14 cellular contexts compared by ENCODE assay signal in the genomic region with DNA sequence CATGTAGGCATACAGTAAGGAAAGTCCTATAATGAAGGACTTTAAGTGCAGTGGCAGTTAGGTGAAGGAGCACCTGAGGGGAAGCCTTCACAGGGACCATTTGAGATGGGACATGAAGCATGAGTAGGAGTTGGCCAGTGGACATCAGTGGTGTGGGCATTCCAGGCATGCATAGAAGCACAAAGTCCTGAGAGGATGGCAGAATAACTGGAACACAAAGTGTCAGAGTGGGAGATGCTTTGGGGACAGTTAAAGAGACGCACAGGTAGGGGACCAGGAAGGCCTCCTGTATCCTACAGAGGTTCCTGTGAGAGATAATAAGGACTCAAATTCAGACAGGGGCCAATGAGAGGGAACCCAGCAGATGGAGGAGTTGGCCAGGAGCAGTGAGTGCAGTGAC. TPM values are rescaled to one million over a fixed set of nuclear protein-coding genes. Genes with fewer than 3 reads are reported as not detected.
DNase-seq lines count a peak whose midpoint lies in the region; ATAC-seq, FAIRE-seq and TF ChIP-seq lines count a peak whose summit lies in the region.
"Had no signal": no experiment of that assay in that cellular context is flagged by ENCODE, and none has a peak within 500 bp of the region (broad histone marks: within the 10 kb centered on the region; RNA-seq: fewer than 3 reads in every experiment).

No MANE protein-coding gene starts in this region.

- H3K27me3 Mint-ChIP-seq in activated CD4-positive, alpha-beta T cell treated with anti-CD3 and anti-CD28 coated beads for 36 hours = no peaks in the 10 kb centered on the region

- no peak overlapping the region for H2BK120ac ChIP-seq in H1 (replicated peaks; ENCODE audit: low read depth, low read length)

- H3K36me3 ChIP-seq in OCI-LY3 (replicated peaks; ENCODE audit: low read depth, low read length) (peaks cover 5% of the 10 kb centered on the region), H1 (ENCODE audit: control insufficient read depth in 2 of 4, insufficient read depth in 4 of 4, low read length in 3 of 4) (no peaks in the 10 kb centered on the region; a peak in 1 of 8 replicates), sigmoid colon (no peaks in the 10 kb centered on the region)
- H3K36me3 ChIP-seq: left lung had no signal

- no peaks in the 10 kb centered on the region for H3K23me2 ChIP-seq in H1 (ENCODE audit: low read depth, low read length)

- TF ChIP-seq POLR2A in H1 (IDR thresholded peaks at IDR 0.05; ENCODE audit: control extremely low read depth in 1 of 2, low read depth in 2 of 2, low read length in 2 of 2) (no peak), sigmoid colon (IDR thresholded peaks at IDR 0.05) (no peak)

- H3K18ac ChIP-seq in H1 (ENCODE audit: extremely low read depth, low read length) = no peak overlapping the region

- FAIRE-seq in H1 (lab: Jason Lieb, UNC) = no peak

- WGBS in H1 (ENCODE audit: extremely low coverage in 1 of 2, insufficient coverage in 1 of 2, insufficient read length in 1 of 2, insufficient replicate concordance in 2 of 2, low coverage in 1 of 2, low lambda C conversion rate in 2 of 2, missing lambda C conversion rate in 1 of 2), 2 experiments = 100% methylated on average over 1 of the region's 1 CpG; no CpG with 5 or more reads in 1 of the 2 experiments
- 96 to 97% methylated on average over 1 of the region's 1 CpG for WGBS in sigmoid colon, 2 donors

- peak overlapping the region; percentile 27 for H3K4me3 Mint-ChIP-seq in activated CD4-positive, alpha-beta T cell treated with anti-CD3 and anti-CD28 coated beads for 36 hours

- H2AK5ac ChIP-seq in H1 (ENCODE audit: low read depth, low read length) = no peak overlapping the region

- no peak for TF ChIP-seq CTCF in OCI-LY3 (IDR thresholded peaks at IDR 0.05; ENCODE audit: low read depth, low read length)
- no peak for TF ChIP-seq CTCF in H1 (IDR thresholded peaks at IDR 0.05; ENCODE audit: control extremely low read depth in 1 of 3, insufficient read depth in 1 of 3, low read depth in 1 of 3, low read length in 3 of 3)
- TF ChIP-seq CTCF in sigmoid colon (IDR thresholded peaks at IDR 0.05) = no peak

- H3K9me3 ChIP-seq in OCI-LY3 (ENCODE audit: insufficient read depth, low read length) = no peaks in the 10 kb centered on the region
- peaks cover 0 to 1% of the 10 kb centered on the region in 2 experiments; a peak in 1 of 4 replicates for H3K9me3 ChIP-seq in H1 (ENCODE audit: insufficient read depth in 2 of 2, low read depth in 1 of 2, low read length in 1 of 2)
- no peaks in the 10 kb centered on the region for H3K9me3 ChIP-seq in sigmoid colon
- H3K9me3 ChIP-seq: left lung, psoas muscle had no signal

- 0 out of 2 replicates have a peak, but pooled peaks cover 4% of the 10 kb centered on the region for H3K27me3 ChIP-seq in OCI-LY3 (ENCODE audit: low read depth, low read length)
- H3K27me3 ChIP-seq in H1 (replicated peaks in 1 of 4; ENCODE audit: control insufficient read depth in 3 of 4, extremely low read depth in 1 of 4, insufficient read depth in 3 of 4, low read length in 3 of 4) = peaks cover 0 to 2% (median 0%) of the 10 kb centered on the region in 4 experiments; a peak in 1 of 7 replicates
- H3K27me3 ChIP-seq in sigmoid colon = no peaks in the 10 kb centered on the region
- H3K27me3 ChIP-seq: left lung had no signal

- H3K4me2 ChIP-seq in OCI-LY3 (ENCODE audit: low read length) (peak overlapping the region; percentile 59), H1 (ENCODE audit: insufficient read depth in 1 of 2, low read depth in 2 of 2, low read length in 2 of 2) (no peak overlapping the region)

- POLR2A ChIA-PET in activated CD4-positive, alpha-beta T cell treated with anti-CD3 and anti-CD28 coated beads for 36 hours (lab: Charles Lee) = no interaction called here
- POLR2A ChIA-PET in H1 (lab: Charles Lee; ENCODE audit: partially characterized antibody) = no interaction called here

- H3K79me2 ChIP-seq in OCI-LY3 (ENCODE audit: low read length) (no peaks in the 10 kb centered on the region; the same call in 1 of the 2 replicates), H1 (ENCODE audit: control insufficient read depth in 1 of 2, insufficient read depth in 2 of 2, low read length in 2 of 2) (no peaks in the 10 kb centered on the region)

- CTCF ChIA-PET in activated CD4-positive, alpha-beta T cell treated with anti-CD3 and anti-CD28 coated beads for 36 hours (lab: Charles Lee) = interaction anchor here (0.6 to 1.0 kb wide), 2 partner anchors 108 to 109 kb away, joined by 3 to 4 read pairs; a partner anchor contains a TSS
- CTCF ChIA-PET in H1 (lab: Charles Lee; ENCODE audit: partially characterized antibody) = interaction anchor here (1.2 kb wide), 1 partner anchor 10 kb away, joined by 5 read pairs; no protein-coding TSS in a partner anchor

- H3K27ac ChIP-seq in OCI-LY3 (ENCODE audit: low read length) (no peak overlapping the region), H1 (ENCODE audit: low read depth, low read length) (no peak overlapping the region), sigmoid colon (no peak overlapping the region)
- H3K27ac ChIP-seq: left lung, psoas muscle had no signal

- H2BK15ac ChIP-seq in H1 (ENCODE audit: low read length) = no peak overlapping the region

- H3K4me3 ChIP-seq in OCI-LY3 (ENCODE audit: low read length) = peak overlapping the region; percentile 40
- H3K4me3 ChIP-seq in H1 (ENCODE audit: extremely low read depth in 1 of 4, insufficient read depth in 2 of 4, low read depth in 3 of 4, low read length in 4 of 4) = no peak overlapping the region
- no peak overlapping the region for H3K4me3 ChIP-seq in sigmoid colon
- H3K4me3 ChIP-seq: left lung, psoas muscle had no signal

- H3K9me3 Mint-ChIP-seq in activated CD4-positive, alpha-beta T cell treated with anti-CD3 and anti-CD28 coated beads for 36 hours (ENCODE audit: low read depth) = no peaks in the 10 kb centered on the region

- H4K20me1 ChIP-seq in OCI-LY3 (ENCODE audit: insufficient read depth, low read length) (0 out of 2 replicates have a peak, but pooled peaks cover 3% of the 10 kb centered on the region), H1 (replicated peaks in 1 of 2; ENCODE audit: control insufficient read depth in 1 of 2, insufficient read depth in 2 of 2, low read length in 2 of 2) (peaks cover 0 to 1% of the 10 kb centered on the region in 2 experiments)

- H4K8ac ChIP-seq in H1 (ENCODE audit: extremely low read depth, insufficient read depth, low read length) = no peak overlapping the region

- no peak for TF ChIP-seq RAD21 in H1 (IDR thresholded peaks at IDR 0.05 in 1 of 2, conservative IDR thresholded peaks at IDR 0.05 in 1 of 2; ENCODE audit: low read depth in 2 of 2, low read length in 2 of 2)

- H3K4me1 Mint-ChIP-seq in activated CD4-positive, alpha-beta T cell treated with anti-CD3 and anti-CD28 coated beads for 36 hours = peaks cover 95% of the 10 kb centered on the region

- H3K4ac ChIP-seq in H1 (replicated peaks; ENCODE audit: insufficient read length, low read depth, low read length) = no peak overlapping the region

- H2BK12ac ChIP-seq in H1 (ENCODE audit: low read depth, low read length) = no peak overlapping the region

- TF ChIP-seq EP300 in H1 (IDR thresholded peaks at IDR 0.05; ENCODE audit: borderline replicate concordance in 1 of 2, low read depth in 2 of 2, low read length in 2 of 2) = no peak
- no peak for TF ChIP-seq EP300 in sigmoid colon (IDR thresholded peaks at IDR 0.05)

- no peak overlapping the region for H3K23ac ChIP-seq in H1 (ENCODE audit: insufficient read length)

- no peaks in the 10 kb centered on the region for H3K79me1 ChIP-seq in H1 (ENCODE audit: low read depth, low read length)

- H2BK5ac ChIP-seq in H1 (ENCODE audit: low read depth, low read length) = no peak overlapping the region

- H3K36me3 Mint-ChIP-seq in activated CD4-positive, alpha-beta T cell treated with anti-CD3 and anti-CD28 coated beads for 36 hours (ENCODE audit: low read depth) = peaks cover 2% of the 10 kb centered on the region

- no peak overlapping the region for H2AFZ ChIP-seq in OCI-LY3 (ENCODE audit: low read depth, low read length)
- H2AFZ ChIP-seq in H1 (ENCODE audit: low read length) = no peak overlapping the region

- H3K14ac ChIP-seq in H1 (ENCODE audit: insufficient read length) = no peak overlapping the region

- no peak overlapping the region for H2BK20ac ChIP-seq in H1 (ENCODE audit: low read length)

- H4K91ac ChIP-seq in H1 (replicated peaks; ENCODE audit: insufficient read length, low read length) = no peak overlapping the region

- intact Hi-C loops in activated CD4-positive, alpha-beta T cell treated with anti-CD3 and anti-CD28 coated beads for 36 hours (cut with DNase I, micrococcal nuclease) = loop anchor here (1.0 to 10.0 kb wide), 12 partner anchors 13 to 911 kb away; a partner anchor contains a TSS
- intact Hi-C loops in sigmoid colon (cut with DNase I) = no loop called here

- peak overlapping the region; percentile 12 for H4K5ac ChIP-seq in H1 (ENCODE audit: insufficient read length, low read depth, low read length)

- peak; percentile 1 for ATAC-seq in activated CD4-positive, alpha-beta T cell treated with anti-CD3 and anti-CD28 coated beads for 36 hours
- ATAC-seq in GM18909 (IDR thresholded peaks at IDR 0.05; ENCODE audit: poor library complexity, unreplicated experiment) (peak; percentile 7), GM21619 (IDR thresholded peaks at IDR 0.05; ENCODE audit: unreplicated experiment) (no peak)
- ATAC-seq: left lung, psoas muscle, Right ventricle myocardium inferior had no signal

- H3K56ac ChIP-seq in H1 (replicated peaks; ENCODE audit: insufficient read length, low read depth, low read length) = no peak overlapping the region

- H3K27ac Mint-ChIP-seq in activated CD4-positive, alpha-beta T cell treated with anti-CD3 and anti-CD28 coated beads for 36 hours = peak overlapping the region; percentile 84

- H3K4me1 ChIP-seq in OCI-LY3 (ENCODE audit: low read length) = peaks cover 65% of the 10 kb centered on the region
- H3K4me1 ChIP-seq in H1 (replicated peaks in 1 of 4; ENCODE audit: control insufficient read depth in 3 of 4, insufficient read depth in 4 of 4, low read length in 3 of 4) = no peaks in the 10 kb centered on the region
- peaks cover 0 to 22% (median 17%) of the 10 kb centered on the region in 4 donors for H3K4me1 ChIP-seq in sigmoid colon
- H3K4me1 ChIP-seq: psoas muscle had no signal

- peak; percentile 17 for DNase-seq in activated CD4-positive, alpha-beta T cell treated with anti-CD3 and anti-CD28 coated beads for 36 hours
- no peak for DNase-seq in activated CD4-positive, alpha-beta T cell treated with anti-CD3 and anti-CD28 coated beads, Interleukin-2, amount 50 U/mL, for 48 hours
- no peak for DNase-seq in H1 (ENCODE audit: low read depth in 1 of 2, low spot score in 2 of 2)
- DNase-seq in NCI-H345 (lab: John Stamatoyannopoulos, UW) = no peak
- DNase-seq in sigmoid colon = no peak
- DNase-seq: activated CD4-positive, alpha-beta T cell treated with anti-CD3 and anti-CD28 coated beads, Interleukin-2, amount 50 U/mL, for 4 hours; EL; left lung; NCI-H1092; psoas muscle had no signal

- no peak overlapping the region for H3K9ac ChIP-seq in OCI-LY3 (ENCODE audit: low read length)
- H3K9ac ChIP-seq in H1 (replicated peaks in 1 of 4; ENCODE audit: extremely low read depth in 1 of 4, low read depth in 3 of 4, low read length in 3 of 4) = no peak overlapping the region

RNA-seq across cellular contexts. Expression of a gene that starts 26.4 kb away (rescaled TPM):
- 1 to 10 TPM; 2.2 to 3.6 TPM for total RNA-seq in activated CD4-positive, alpha-beta T cell treated with anti-CD3 and anti-CD28 coated beads for 36 hours
- total RNA-seq in H1 (2021; fragmentation: NEBNext Ultra II Directional; extraction: Animal tissue kit (Norgen Biotek cat#: 25700)) = 14.7 and 16.4 TPM in 2 replicates
- 10.5 and 12.3 TPM in 2 replicates for polyA plus RNA-seq in H1 (2011; rRNA removed)
- 19.7 TPM for polyA plus RNA-seq in H1 (2011; cell fraction: cytosol; rRNA removed)
- polyA plus RNA-seq in H1 (2011; cell fraction: nucleus; rRNA removed) = 38.5 TPM
- 15.0 to 25.1 TPM (median 18.8 TPM) in 4 replicates for polyA plus RNA-seq in H1 (2012, experiment 1 of 2)
- polyA plus RNA-seq in H1 (2012, experiment 2 of 2) = 1.2 TPM
- 12.9 TPM for polyA plus RNA-seq in H1 (2013, experiment 1 of 2)
- polyA plus RNA-seq in H1 (2013, experiment 2 of 2) = 10.6 TPM
- 17.6 and 26.1 TPM in 2 replicates for polyA minus RNA-seq in H1 (2011; rRNA and poly(A)+ RNA removed)
- 8.2 TPM for polyA minus RNA-seq in H1 (2011; cell fraction: cytosol; rRNA and poly(A)+ RNA removed)
- polyA minus RNA-seq in H1 (2011; cell fraction: nucleus; rRNA and poly(A)+ RNA removed) = 36.1 TPM
- total RNA-seq in sigmoid colon = 10 to 100 TPM; 15.9 to 38.5 (median 19.1) TPM
- 1 to 10 TPM; 1.8 to 6.9 (median 2.4) TPM for polyA plus RNA-seq in sigmoid colon

RNA-seq across cellular contexts. Expression of a gene that starts 31.8 kb away (rescaled TPM):
- 1 to 10 TPM; 9.0 to 9.1 TPM for total RNA-seq in activated CD4-positive, alpha-beta T cell treated with anti-CD3 and anti-CD28 coated beads for 36 hours
- total RNA-seq in H1 (2021; fragmentation: NEBNext Ultra II Directional; extraction: Animal tissue kit (Norgen Biotek cat#: 25700)) = 9.1 and 9.6 TPM in 2 replicates
- 7.6 and 9.7 TPM in 2 replicates for polyA plus RNA-seq in H1 (2011; rRNA removed)
- polyA plus RNA-seq in H1 (2011; cell fraction: cytosol; rRNA removed) = 7.1 TPM
- 6.6 TPM for polyA plus RNA-seq in H1 (2011; cell fraction: nucleus; rRNA removed)
- polyA plus RNA-seq in H1 (2012, experiment 1 of 2) = 5.6 to 6.7 TPM (median 6.0 TPM) in 4 replicates
- 4.6 TPM for polyA plus RNA-seq in H1 (2012, experiment 2 of 2)
- polyA plus RNA-seq in H1 (2013, experiment 1 of 2) = 9.6 TPM
- polyA plus RNA-seq in H1 (2013, experiment 2 of 2) = 11.3 TPM
- polyA minus RNA-seq in H1 (2011; rRNA and poly(A)+ RNA removed) = 14.5 and 16.9 TPM in 2 replicates
- polyA minus RNA-seq in H1 (2011; cell fraction: cytosol; rRNA and poly(A)+ RNA removed) = 5.9 TPM
- 7.4 TPM for polyA minus RNA-seq in H1 (2011; cell fraction: nucleus; rRNA and poly(A)+ RNA removed)
- 10 to 100 TPM; 12.2 to 17.4 (median 13.8) TPM for total RNA-seq in sigmoid colon
- 10 to 100 TPM; 15.6 to 49.2 (median 16.4) TPM for polyA plus RNA-seq in sigmoid colon
